ENCODE assay signal across 18 cellular contexts in genomic region chr12:46452061-46452615, GRCh38.
A peak's percentile ranks its signal among the peaks of the same experiment; 100 is the strongest.
DNase-seq lines count a peak whose midpoint lies in the region; ATAC-seq, FAIRE-seq and TF ChIP-seq lines count a peak whose summit lies in the region.
"Had no signal": no experiment of that assay in that cellular context is flagged by ENCODE, and none has a peak within 500 bp of the region (broad histone marks: within the 10 kb centered on the region; RNA-seq: fewer than 3 reads in every experiment).

No MANE protein-coding gene starts in this region.

- no peak for ATAC-seq in GM18858 (IDR thresholded peaks at IDR 0.05; ENCODE audit: unreplicated experiment)

- H3K4me3 Mint-ChIP-seq in activated T-cell treated with anti-CD3 and anti-CD28 coated beads, Interleukin-2, amount 50 U/mL, for 24 hours, result no peak overlapping the region
- H3K4me3 Mint-ChIP-seq: CD4-positive, alpha-beta T cell; H9 had no signal

- no peak for FAIRE-seq in small intestine (lab: Jason Lieb, UNC)
- FAIRE-seq: islet of Langerhans had no signal

- H3K4me1 ChIP-seq in small intestine (ENCODE audit: control insufficient read depth in 2 of 2, insufficient read depth in 1 of 2, low read depth in 1 of 2, low read length in 1 of 2), result peaks cover 7 to 13% of the 10 kb centered on the region in 2 donors

- H3K9me3 ChIP-seq in small intestine (ENCODE audit: control insufficient read depth, low read depth), result no peaks in the 10 kb centered on the region
- H3K9me3 ChIP-seq: tibial artery had no signal

- DNase-seq in activated T-cell treated with anti-CD3 and anti-CD28 coated beads, Interleukin-2, amount 50 U/mL, for 24 hours, result no peak
- DNase-seq in activated T-cell treated with anti-CD3 and anti-CD28 coated beads, Interleukin-2, amount 50 U/mL, for 48 hours, result no peak
- DNase-seq in NCI-H226 (peak; percentile 79), epithelial cell of esophagus (ENCODE audit: low read depth) (peak; percentile 71), small intestine (peak; percentile 72), DMS53 (lab: John Stamatoyannopoulos, UW) (no peak), GOT3 (lab: John Stamatoyannopoulos, UW) (no peak)
- DNase-seq: activated CD8-positive, alpha-beta memory T cell treated with anti-CD3 and anti-CD28 coated beads, Interleukin-2, amount 50 U/mL, for 48 hours; CD4-positive, alpha-beta T cell; DMS79 treated with DMSO at 0.1 percent for 48 hours; H9; NCI-H1048; NCI-H2171 treated with DMSO at 0.1 percent for 48 hours; T-helper 2 cell; tibial artery had no signal

- H3K36me3 Mint-ChIP-seq in activated T-cell treated with anti-CD3 and anti-CD28 coated beads, Interleukin-2, amount 50 U/mL, for 24 hours (ENCODE audit: low read depth), result no peaks in the 10 kb centered on the region

- H3K9me3 Mint-ChIP-seq in activated T-cell treated with anti-CD3 and anti-CD28 coated beads, Interleukin-2, amount 50 U/mL, for 24 hours, result no peaks in the 10 kb centered on the region
- H3K9me3 Mint-ChIP-seq: CD4-positive, alpha-beta T cell; H9 had no signal

- no peaks in the 10 kb centered on the region for H3K27me3 ChIP-seq in small intestine (ENCODE audit: control insufficient read depth in 2 of 2, insufficient read depth in 2 of 2, low read length in 2 of 2)
- H3K27me3 ChIP-seq: tibial artery had no signal

- no peaks in the 10 kb centered on the region for H3K36me3 ChIP-seq in small intestine (ENCODE audit: control insufficient read depth in 2 of 2, insufficient read depth in 2 of 2, low read length in 2 of 2)
- H3K36me3 ChIP-seq: tibial artery had no signal

- H3K27me3 Mint-ChIP-seq in activated T-cell treated with anti-CD3 and anti-CD28 coated beads, Interleukin-2, amount 50 U/mL, for 24 hours, result no peaks in the 10 kb centered on the region
- H3K27me3 Mint-ChIP-seq: CD4-positive, alpha-beta T cell had no signal

- no peak overlapping the region for H3K27ac ChIP-seq in small intestine (ENCODE audit: low read depth in 1 of 2, low read length in 1 of 2)
- H3K27ac ChIP-seq: RWPE1 had no signal

- WGBS in small intestine, 3 donors, result 16 to 50% (median 29%) methylated on average over 3 of the region's 3 CpGs

- H3K4me3 ChIP-seq in epithelial cell of esophagus (ENCODE audit: low read length), result no peak overlapping the region
- no peak overlapping the region for H3K4me3 ChIP-seq in small intestine (ENCODE audit: low read depth in 1 of 2, low read length in 2 of 2)
- H3K4me3 ChIP-seq: tibial artery had no signal

- peaks cover 58% of the 10 kb centered on the region for H3K4me1 Mint-ChIP-seq in activated T-cell treated with anti-CD3 and anti-CD28 coated beads, Interleukin-2, amount 50 U/mL, for 24 hours (ENCODE audit: low read depth)

- H3K27ac Mint-ChIP-seq in activated T-cell treated with anti-CD3 and anti-CD28 coated beads, Interleukin-2, amount 50 U/mL, for 24 hours, result peak overlapping the region; percentile 10
- H3K27ac Mint-ChIP-seq: CD4-positive, alpha-beta T cell had no signal

- TF ChIP-seq CTCF in epithelial cell of esophagus (IDR thresholded peaks at IDR 0.05; ENCODE audit: insufficient read depth, low read depth, low read length, missing control alignments), result no peak

Comparison
In these comparisons a context has a peak if more than half of its experiments do, and no peak if none do; other contexts are left out.
1. DNase-seq: peak in NCI-H226 (single experiment), epithelial cell of esophagus (single experiment) and small intestine (single experiment); none in activated T-cell treated with anti-CD3 and anti-CD28 coated beads, Interleukin-2, amount 50 U/mL, for 24 hours (single experiment), activated T-cell treated with anti-CD3 and anti-CD28 coated beads, Interleukin-2, amount 50 U/mL, for 48 hours (0 of 2), DMS53 (single experiment) and GOT3 (single experiment).